Comparison of ENCODE assay signal across 8 cellular contexts in the genomic region with DNA sequence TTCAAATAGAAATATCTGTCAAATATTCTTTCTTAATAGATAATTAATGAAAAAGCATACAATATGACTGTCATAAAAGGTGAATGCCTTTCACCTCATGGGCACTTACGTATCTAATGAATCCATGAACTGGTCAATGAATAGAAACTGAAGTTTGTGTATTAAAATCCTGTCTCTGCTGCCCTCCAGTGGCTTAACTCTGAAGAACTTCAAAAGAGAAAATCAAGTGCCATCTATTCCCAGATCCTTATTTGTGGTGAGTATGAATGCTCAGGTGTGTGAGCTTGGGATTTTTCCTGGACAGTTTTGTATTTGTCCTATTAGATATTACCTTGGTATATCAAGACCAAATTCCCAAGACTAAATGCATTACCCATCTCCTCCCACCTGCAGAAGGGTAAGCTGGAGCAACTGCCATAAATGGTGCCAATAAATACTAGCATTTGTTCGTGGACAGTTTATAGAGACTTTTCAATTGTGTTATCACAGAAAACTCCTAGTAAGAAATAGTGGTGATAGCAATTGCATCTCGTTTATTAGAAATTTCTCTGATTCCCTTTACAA. TPM values are rescaled to one million over a fixed set of nuclear protein-coding genes. Genes with fewer than 3 reads are reported as not detected.
DNase-seq lines count a peak whose midpoint lies in the region; ATAC-seq and TF ChIP-seq lines count a peak whose summit lies in the region.

No MANE protein-coding gene starts in this region.

- no peaks in the 10 kb centered on the region for H3K9me3 ChIP-seq in OCI-LY7 (ENCODE audit: low read length)

- no peaks in the 10 kb centered on the region for H4K20me1 ChIP-seq in OCI-LY7 (ENCODE audit: insufficient read depth, low read length)

- peak; percentile 11 to 23 for DNase-seq in stimulated activated CD4-positive, alpha-beta T cell treated with anti-CD3 and anti-CD28 coated beads, Interleukin-2, amount 100 ng/mL, for 48 hours
- DNase-seq in stimulated activated CD4-positive, alpha-beta T cell treated with anti-CD3 and anti-CD28 coated beads, Interleukin-1b, Interleukin-23, amount 100 ng/mL, for 48 hours: no peak
- DNase-seq in HuH-7.5 (ENCODE audit: low spot score): peak; percentile 9
- DNase-seq in OCI-LY7 (ENCODE audit: low spot score): peak; percentile 48
- DNase-seq in dorsolateral prefrontal cortex: peak in 2 of 10 donors; percentile 25 to 57
- peak; percentile 84 for DNase-seq in middle frontal gyrus (ENCODE audit: extremely low spot score, low spot score)
- no peak for DNase-seq in NCI-H446 treated with DMSO at 0.1 percent for 48 hours (lab: John Stamatoyannopoulos, UW)

- H3K9me2 ChIP-seq in OCI-LY7 (ENCODE audit: insufficient read depth, low read length): no peaks in the 10 kb centered on the region

- intact Hi-C loops in OCI-LY7 (cut with micrococcal nuclease; ENCODE audit: unreplicated experiment) (loop anchor here (5.0 to 10.0 kb wide), 3 partner anchors 196 to 1051 kb away; no protein-coding TSS in a partner anchor), dorsolateral prefrontal cortex (cut with DNase I) (loop anchor here (5.0 to 10.0 kb wide), 3 partner anchors 196 to 439 kb away; no protein-coding TSS in a partner anchor)

- no peak overlapping the region for H3K4me3 ChIP-seq in OCI-LY7 (ENCODE audit: low read depth, low read length, poor library complexity, severe bottlenecking)
- H3K4me3 ChIP-seq in dorsolateral prefrontal cortex: peak overlapping the region in 1 of 59 donors; percentile 20

- TF ChIP-seq CTCF in OCI-LY7 (conservative IDR thresholded peaks at IDR 0.05; ENCODE audit: low read length): peak; percentile 87
- TF ChIP-seq CTCF in dorsolateral prefrontal cortex (IDR thresholded peaks at IDR 0.05 in 54 of 56, conservative IDR thresholded peaks at IDR 0.05 in 2 of 56; ENCODE audit: low read depth in 1 of 56, partially characterized antibody in 56 of 56): peak; percentile 66 to 95 (median 84)

- H3K36me3 ChIP-seq in OCI-LY7 (ENCODE audit: insufficient read depth, low read length): no peaks in the 10 kb centered on the region

- no peaks in the 10 kb centered on the region for H3K4me1 ChIP-seq in OCI-LY7 (ENCODE audit: insufficient read depth, low read length, poor library complexity, severe bottlenecking)

- no peak overlapping the region for H3K4me2 ChIP-seq in OCI-LY7 (ENCODE audit: low read length)

- no TSS peak for BruUV-seq in OCI-LY7 (replicated peaks; lab: Mats Ljungman, UMichigan)

- CTCF ChIA-PET in OCI-LY7 (lab: Charles Lee; ENCODE audit: unreplicated experiment): no interaction called here

- POLR2A ChIA-PET in OCI-LY7 (lab: Charles Lee): no interaction called here

- no peaks in the 10 kb centered on the region for H3K27me3 ChIP-seq in dorsolateral prefrontal cortex

- no peaks in the 10 kb centered on the region for H3K79me2 ChIP-seq in OCI-LY7 (ENCODE audit: insufficient read depth, low read depth, low read length)

- no peak overlapping the region for H2AFZ ChIP-seq in OCI-LY7 (ENCODE audit: low read length)

- ATAC-seq in GM21825 (IDR thresholded peaks at IDR 0.05; ENCODE audit: unreplicated experiment): no peak

- no peak overlapping the region for H3K27ac ChIP-seq in OCI-LY7 (ENCODE audit: low read depth, low read length, poor library complexity, severe bottlenecking)
- H3K27ac ChIP-seq in dorsolateral prefrontal cortex: no peak overlapping the region

RNA-seq across cellular contexts. Expression of a gene that starts 44.0 kb away (rescaled TPM):
- total RNA-seq in OCI-LY7 (2014; rRNA removed; shearing (Covaris generic)): not detected in 2 replicates
- total RNA-seq in OCI-LY7 (2022) (not detected in 2 replicates), dorsolateral prefrontal cortex (10 to 100 TPM in 44 of 120 experiments, 1 to 10 TPM in 76; 1.8 to 21.3 (median 8.4) TPM)

RNA-seq across cellular contexts. Expression of a gene that starts 45.0 kb away (rescaled TPM):
- total RNA-seq in OCI-LY7 (2014; rRNA removed; shearing (Covaris generic)): not detected in 2 replicates
- not detected in 2 replicates for total RNA-seq in OCI-LY7 (2022)
- 1 to 10 TPM in 7 of 120 experiments, under 1 TPM in 52, not detected in 61; 0.13 to 2.2 (median 0.39) TPM for total RNA-seq in dorsolateral prefrontal cortex

Comparison
In these comparisons a context has a peak if more than half of its experiments do, and no peak if none do; other contexts are left out.
1. DNase-seq: peak in stimulated activated CD4-positive, alpha-beta T cell treated with anti-CD3 and anti-CD28 coated beads, Interleukin-2, amount 100 ng/mL, for 48 hours (2 of 2), HuH-7.5 (single experiment), OCI-LY7 (single experiment) and middle frontal gyrus (single experiment); none in stimulated activated CD4-positive, alpha-beta T cell treated with anti-CD3 and anti-CD28 coated beads, Interleukin-1b, Interleukin-23, amount 100 ng/mL, for 48 hours (single experiment) and NCI-H446 treated with DMSO at 0.1 percent for 48 hours (single experiment).